Comparison of ENCODE assay signal across 9 cellular contexts in the genomic region with DNA sequence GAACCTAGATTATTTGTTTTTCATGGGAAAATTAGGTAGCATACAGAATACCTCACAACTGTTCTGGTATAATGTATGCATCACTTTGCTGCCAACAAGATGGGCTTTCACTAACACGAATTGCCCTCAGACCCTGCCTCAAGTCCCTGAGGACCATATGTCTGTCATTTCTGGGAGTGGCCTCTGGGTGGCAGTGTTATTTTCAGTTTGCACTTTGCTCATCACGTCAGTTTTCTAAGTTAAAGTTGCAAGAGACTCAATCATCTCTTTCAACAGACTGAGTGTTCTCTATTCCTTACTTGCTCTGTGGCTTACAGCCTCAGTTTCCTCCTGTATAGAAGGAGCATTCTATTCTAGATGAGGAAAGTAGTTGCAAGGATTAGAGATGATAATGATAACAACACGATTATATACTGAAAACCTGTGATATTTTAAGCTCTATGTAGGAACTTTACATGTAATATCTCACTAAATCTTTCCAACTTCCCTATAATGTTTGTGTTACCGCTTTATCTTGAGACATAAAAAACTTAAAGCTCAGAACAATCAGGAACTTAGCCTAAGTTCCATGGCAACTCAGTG. TPM values are rescaled to one million over a fixed set of nuclear protein-coding genes. Genes with fewer than 3 reads are reported as not detected.
A peak's percentile ranks its signal among the peaks of the same experiment; 100 is the strongest.
DNase-seq lines count a peak whose midpoint lies in the region; ATAC-seq and TF ChIP-seq lines count a peak whose summit lies in the region.
"Had no signal": no experiment of that assay in that cellular context is flagged by ENCODE, and none has a peak within 500 bp of the region (broad histone marks: within the 10 kb centered on the region; RNA-seq: fewer than 3 reads in every experiment).

No MANE protein-coding gene starts in this region.

- H3K27me3 ChIP-seq in NT2/D1 (ENCODE audit: insufficient read depth, insufficient read length): no peaks in the 10 kb centered on the region

- H3K27me3 Mint-ChIP-seq in natural killer cell (ENCODE audit: low read depth in 2 of 2): peaks cover 26 to 41% of the 10 kb centered on the region in 2 donors

- H3K27ac Mint-ChIP-seq in natural killer cell: no peak overlapping the region
- H3K27ac Mint-ChIP-seq: IgD-negative memory B cell had no signal

- H3K9me3 ChIP-seq in NT2/D1 (ENCODE audit: insufficient read depth, low read length): no peaks in the 10 kb centered on the region

- H3K4me3 ChIP-seq in NT2/D1 (ENCODE audit: insufficient read length, low read depth): no peak overlapping the region
- no peak overlapping the region for H3K4me3 ChIP-seq in epithelial cell of proximal tubule (ENCODE audit: low read depth, low read length)

- TF ChIP-seq CTCF in epithelial cell of proximal tubule (conservative IDR thresholded peaks at IDR 0.05; ENCODE audit: low read depth, low read length) (peak; percentile 82), natural killer cell (IDR thresholded peaks at IDR 0.05) (peak; percentile 83)

- ATAC-seq in GM18873 (IDR thresholded peaks at IDR 0.05; ENCODE audit: low FRiP score, unreplicated experiment) (peak; percentile 81), HG03280 (IDR thresholded peaks at IDR 0.05; ENCODE audit: unreplicated experiment) (peak; percentile 68), natural killer cell (peak in 2 of 3 donors; percentile 72 to 80)

- H3K4me3 Mint-ChIP-seq in natural killer cell: peak overlapping the region; percentile 17

- no peaks in the 10 kb centered on the region for H3K9me3 Mint-ChIP-seq in natural killer cell
- H3K9me3 Mint-ChIP-seq: IgD-negative memory B cell had no signal

- no peaks in the 10 kb centered on the region for H3K36me3 Mint-ChIP-seq in natural killer cell
- H3K36me3 Mint-ChIP-seq: IgD-negative memory B cell had no signal

- intact Hi-C loops in natural killer cell (cut with micrococcal nuclease): loop anchor here (5.0 kb wide), 1 partner anchor 228 kb away; no protein-coding TSS in a partner anchor

- H3K9ac ChIP-seq in NT2/D1 (ENCODE audit: insufficient read length, low read depth): no peak overlapping the region

- no peak overlapping the region for H3K27ac ChIP-seq in substantia nigra (ENCODE audit: low read depth, low read length, poor library complexity, severe bottlenecking)

- H3K4me1 ChIP-seq in NT2/D1 (ENCODE audit: insufficient read depth, insufficient read length): no peaks in the 10 kb centered on the region

- peaks cover 15 to 18% of the 10 kb centered on the region in 2 donors for H3K4me1 Mint-ChIP-seq in natural killer cell

- no peaks in the 10 kb centered on the region for H3K36me3 ChIP-seq in NT2/D1 (ENCODE audit: insufficient read depth, insufficient read length, low read length)

- DNase-seq in Ammon's horn (ENCODE audit: low spot score) (peak; percentile 78), NT2/D1 (ENCODE audit: low read depth, low spot score) (peak; percentile 40), epithelial cell of proximal tubule (ENCODE audit: low read depth) (peak; percentile 19), natural killer cell (peak; percentile 19), substantia nigra (lab: John Stamatoyannopoulos, UW) (peak in 33 of 49 donors; percentile 1 to 59 (median 24))
- peak; percentile 50 for DNase-seq in activated CD8-positive, alpha-beta memory T cell treated with anti-CD3 and anti-CD28 coated beads, Interleukin-2, amount 50 U/mL, for 4 hours

RNA-seq across cellular contexts. Expression of a gene that starts 55.7 kb away (rescaled TPM):
- total RNA-seq in epithelial cell of proximal tubule: not detected in 2 replicates
- not detected for total RNA-seq in natural killer cell

Comparison
In these comparisons a context has a peak if more than half of its experiments do, and no peak if none do; other contexts are left out.
1. DNase-seq: peak in every context shown above with its lines; median percentile 78 in Ammon's horn; 50 in activated CD8-positive, alpha-beta memory T cell treated with anti-CD3 and anti-CD28 coated beads, Interleukin-2, amount 50 U/mL, for 4 hours; 40 in NT2/D1; 24 in substantia nigra; 19 in epithelial cell of proximal tubule; 19 in natural killer cell.